Comparison of ENCODE assay signal across 8 cellular contexts in genomic region chr1:151072224-151072623, GRCh38. TPM values are rescaled to one million over a fixed set of nuclear protein-coding genes. Genes with fewer than 3 reads are reported as not detected.
DNase-seq lines count a peak whose midpoint lies in the region; ATAC-seq and TF ChIP-seq lines count a peak whose summit lies in the region.
"Had no signal": no experiment of that assay in that cellular context is flagged by ENCODE, and none has a peak within 500 bp of the region (broad histone marks: within the 10 kb centered on the region; RNA-seq: fewer than 3 reads in every experiment).

No MANE protein-coding gene starts in this region.

- H3K27me3 Mint-ChIP-seq in brain (peaks cover 7% of the 10 kb centered on the region), nephron (ENCODE audit: low read depth) (no peaks in the 10 kb centered on the region)

- H3K4me1 Mint-ChIP-seq in brain (peaks cover 47% of the 10 kb centered on the region), nephron (peaks cover 14% of the 10 kb centered on the region)

- H3K27ac ChIP-seq in HEK293 (ENCODE audit: extremely low read depth, low read depth, low read length) = no peak overlapping the region

- peaks cover 28% of the 10 kb centered on the region for H3K36me3 Mint-ChIP-seq in brain
- H3K36me3 Mint-ChIP-seq in nephron (ENCODE audit: low read depth) = peaks cover 20% of the 10 kb centered on the region

- H3K4me1 ChIP-seq in HEK293 (ENCODE audit: control insufficient read depth, insufficient read depth, low read length) = no peaks in the 10 kb centered on the region

- H3K9me3 Mint-ChIP-seq in brain = peaks cover 0 to 4% (median 3%) of the 10 kb centered on the region in 5 experiments
- no peaks in the 10 kb centered on the region for H3K9me3 Mint-ChIP-seq in nephron

- POLR2A ChIA-PET in HEK293 (lab: Yijun Ruan, JAX) = interaction anchor here (1.4 to 2.9 kb wide), 3 partner anchors 12 to 118 kb away, joined by 5 to 20 read pairs (median 6); partner anchors contain the start of genes CDC42SE1, MLLT11 and VPS72

- no peak for TF ChIP-seq CTCF in HEK293 (tag by site-specific recombination; IDR thresholded peaks at IDR 0.05)
- no peak for TF ChIP-seq CTCF in brain (conservative IDR thresholded peaks at IDR 0.05)
- no peak for TF ChIP-seq CTCF in nephron (IDR thresholded peaks at IDR 0.05; ENCODE audit: unreplicated experiment in 3 of 3)

- peak; percentile 37 for DNase-seq in COLO668 (lab: John Stamatoyannopoulos, UW; ENCODE audit: unreplicated experiment)
- no peak for DNase-seq in NCI-H345 treated with DMSO at 0.1 percent for 48 hours (lab: John Stamatoyannopoulos, UW; ENCODE audit: unreplicated experiment)
- DNase-seq in NCI-H2196 treated with DMSO at 0.1 percent for 48 hours (lab: John Stamatoyannopoulos, UW; ENCODE audit: unreplicated experiment) = no peak

- ATAC-seq in GM18511 (IDR thresholded peaks at IDR 0.05; ENCODE audit: unreplicated experiment) = no peak

- CTCF ChIA-PET in HEK293 (lab: Yijun Ruan, JAX) = interaction anchor here (0.6 to 2.6 kb wide), 10 partner anchors 10 to 159 kb away, joined by 3 to 9 read pairs (median 5); partner anchors contain the start of gene CDC42SE1

- peak overlapping the region; percentile 90 to 100 (median 97) for H3K27ac Mint-ChIP-seq in brain
- H3K27ac Mint-ChIP-seq in nephron = peak overlapping the region; percentile 97 to 100 (median 100)

- H3K9me3 ChIP-seq in HEK293 (ENCODE audit: control insufficient read depth, insufficient read depth, low read depth, low read length) = no peaks in the 10 kb centered on the region
- H3K9me3 ChIP-seq: Peyer's patch had no signal

- H3K36me3 ChIP-seq in HEK293 (ENCODE audit: control insufficient read depth in 2 of 2, insufficient read depth in 1 of 2, low read length in 2 of 2) = peaks cover 4 to 14% of the 10 kb centered on the region in 2 experiments; a peak in 2 of 3 replicates
- H3K36me3 ChIP-seq: Peyer's patch had no signal

- no peak overlapping the region for H3K4me3 ChIP-seq in HEK293 (ENCODE audit: low read depth, low read length)

- H3K4me3 Mint-ChIP-seq in brain (peak overlapping the region; percentile 91 to 98 (median 95)), nephron (peak overlapping the region; percentile 95)

TF ChIP-seq in HEK293, 187 proteins besides CTCF, POLR2A, EP300 and RAD21:
- TF ChIP-seq IKZF3 (tag by site-specific recombination; IDR thresholded peaks at IDR 0.05) (peak; percentile 36; the same call in 1 of the 2 replicates), KLF1 (tag by site-specific recombination; IDR thresholded peaks at IDR 0.05) (0 out of 2 replicates have a peak, but pooled peaks have one; percentile 29), ZNF623 (tag by site-specific recombination; IDR thresholded peaks at IDR 0.05) (no peak), ZNF416 (tag by site-specific recombination; IDR thresholded peaks at IDR 0.05) (no peak)

RNA-seq across cellular contexts. Expression of gene GABPB2, which starts 1.7 kb away (rescaled TPM):
- polyA plus RNA-seq in brain (ENCODE audit: insufficient read depth, low read depth, low replicate concordance) = 5.5 TPM

RNA-seq across cellular contexts. Expression of gene MLLT11, which starts 12.0 kb away (rescaled TPM):
- polyA plus RNA-seq in brain (ENCODE audit: insufficient read depth, low read depth, low replicate concordance) = 145 TPM

RNA-seq across cellular contexts. Expression of gene CDC42SE1, which starts 12.8 kb away (rescaled TPM):
- 63.4 TPM for polyA plus RNA-seq in brain (ENCODE audit: insufficient read depth, low read depth, low replicate concordance)

RNA-seq across cellular contexts. Expression of gene C1orf56, which starts 24.7 kb away (rescaled TPM):
- polyA plus RNA-seq in brain (ENCODE audit: insufficient read depth, low read depth, low replicate concordance) = 16.2 TPM

RNA-seq across cellular contexts. Expression of gene BNIPL, which starts 35.8 kb away (rescaled TPM):
- polyA plus RNA-seq in brain (ENCODE audit: insufficient read depth, low read depth, low replicate concordance) = 0.53 TPM
